In genomic region chr14:100159107-100159864, GRCh38 we compare ENCODE assay signal across 8 cellular contexts. TPM values are rescaled to one million over a fixed set of nuclear protein-coding genes. Genes with fewer than 3 reads are reported as not detected.
DNase-seq lines count a peak whose midpoint lies in the region; ATAC-seq and TF ChIP-seq lines count a peak whose summit lies in the region.

Gene DEGS2 (minus strand): TSS chr14:100159645. CDS start chr14:100159587, 58 bp downstream.

- H2AK5ac ChIP-seq in trophoblast cell (ENCODE audit: low read length): no peak within 1 kb of the TSS

- no peak within 1 kb of the TSS for H2BK5ac ChIP-seq in trophoblast cell (ENCODE audit: low read depth, low read length, poor library complexity)

- peak within 1 kb of the TSS; percentile 68 for H3K4me2 ChIP-seq in trophoblast cell (ENCODE audit: low read length)

- no peak for TF ChIP-seq POLR2A in erythroblast (IDR thresholded peaks at IDR 0.05; ENCODE audit: low read length)

- no peak within 1 kb of the TSS for H4K12ac ChIP-seq in trophoblast cell (ENCODE audit: low read depth, low read length)

- no CpG with 5 or more reads among the region's 93 CpGs for WGBS in trophoblast cell (ENCODE audit: extremely low coverage, insufficient coverage, insufficient read length)

- DNase-seq in activated gamma-delta T cell treated with Interleukin-2 at 50 U/mL for 16 hours (peak; percentile 41), activated gamma-delta T cell (lab: John Stamatoyannopoulos, UW) (no peak), LoVo (ENCODE audit: low spot score) (peak; percentile 58), trophoblast cell (peak; percentile 45 to 67), erythroblast (lab: John Stamatoyannopoulos, UW) (no peak), occipital lobe (lab: John Stamatoyannopoulos, UW) (no peak)
- peak; percentile 62 to 66 for DNase-seq in activated CD4-positive, alpha-beta T cell treated with anti-CD3 and anti-CD28 coated beads, Interleukin-2, amount 50 U/mL, for 48 hours

- H2AFZ ChIP-seq in trophoblast cell (ENCODE audit: insufficient read depth, low read length, poor library complexity): no peak within 1 kb of the TSS

- no peak within 1 kb of the TSS for H2BK12ac ChIP-seq in trophoblast cell (ENCODE audit: low read length)

- peak; percentile 66 for ATAC-seq in esophagus mucosa

- H3K23ac ChIP-seq in trophoblast cell (ENCODE audit: low read length): no peak within 1 kb of the TSS

- H3K18ac ChIP-seq in trophoblast cell (ENCODE audit: low read length): no peak within 1 kb of the TSS

- no peaks in the 10 kb centered on the region for H3K79me2 ChIP-seq in trophoblast cell (ENCODE audit: control insufficient read depth, insufficient read depth, low read length, poor library complexity)

- peaks cover 30% of the 10 kb centered on the region for H3K27me3 ChIP-seq in trophoblast cell (ENCODE audit: insufficient read depth, low read length)

- no peak within 1 kb of the TSS for H3K27ac ChIP-seq in trophoblast cell (ENCODE audit: low read depth, low read length)

- H3K4me3 ChIP-seq in trophoblast cell (ENCODE audit: low read depth, low read length): peak within 1 kb of the TSS; percentile 50

- H3K14ac ChIP-seq in trophoblast cell (ENCODE audit: low read length): no peak within 1 kb of the TSS

- peaks cover 3 to 7% of the 10 kb centered on the region in 2 experiments for H3K4me1 ChIP-seq in trophoblast cell (ENCODE audit: control insufficient read depth in 1 of 2, insufficient read depth in 2 of 2, low read length in 2 of 2)

- no peaks in the 10 kb centered on the region for H3K36me3 ChIP-seq in trophoblast cell (ENCODE audit: control insufficient read depth in 1 of 2, insufficient read depth in 2 of 2, low read length in 2 of 2)

- H2BK120ac ChIP-seq in trophoblast cell (ENCODE audit: insufficient read depth, low read length, poor library complexity): no peak within 1 kb of the TSS

- H3K4ac ChIP-seq in trophoblast cell (ENCODE audit: low read depth, low read length): no peak within 1 kb of the TSS

- no peak within 1 kb of the TSS for H3K9ac ChIP-seq in trophoblast cell (ENCODE audit: low read length)

- H3K9me3 ChIP-seq in trophoblast cell (ENCODE audit: insufficient read depth, low read depth, low read length): peaks cover 17% of the 10 kb centered on the region

- H4K91ac ChIP-seq in trophoblast cell (ENCODE audit: low read depth, low read length): no peak within 1 kb of the TSS

- no peaks in the 10 kb centered on the region for H3K79me1 ChIP-seq in trophoblast cell (ENCODE audit: low read length)

- H4K8ac ChIP-seq in trophoblast cell (ENCODE audit: low read depth, low read length): no peak within 1 kb of the TSS

RNA-seq across cellular contexts. Expression of gene DEGS2, which starts in this region (rescaled TPM):
- total RNA-seq in esophagus mucosa (51.5 TPM), occipital lobe (1.4 TPM)
- polyA plus RNA-seq in trophoblast cell (2013): 4.2 and 4.6 TPM in 2 replicates

Comparison
In these comparisons a context has a peak if more than half of its experiments do, and no peak if none do; other contexts are left out.
1. RNA of gene DEGS2 (total RNA-seq): 51.5 TPM in esophagus mucosa (single experiment); 1.4 TPM in occipital lobe (single experiment); every median in the first group is over 10 times any median in the second.
2. DNase-seq: peak in activated gamma-delta T cell treated with Interleukin-2 at 50 U/mL for 16 hours (single experiment), LoVo (single experiment), activated CD4-positive, alpha-beta T cell treated with anti-CD3 and anti-CD28 coated beads, Interleukin-2, amount 50 U/mL, for 48 hours (2 of 2) and trophoblast cell (2 of 2); none in activated gamma-delta T cell (single experiment), erythroblast (0 of 2) and occipital lobe (single experiment).